Comparison of ENCODE assay signal across 2 cellular contexts in the genomic region with DNA sequence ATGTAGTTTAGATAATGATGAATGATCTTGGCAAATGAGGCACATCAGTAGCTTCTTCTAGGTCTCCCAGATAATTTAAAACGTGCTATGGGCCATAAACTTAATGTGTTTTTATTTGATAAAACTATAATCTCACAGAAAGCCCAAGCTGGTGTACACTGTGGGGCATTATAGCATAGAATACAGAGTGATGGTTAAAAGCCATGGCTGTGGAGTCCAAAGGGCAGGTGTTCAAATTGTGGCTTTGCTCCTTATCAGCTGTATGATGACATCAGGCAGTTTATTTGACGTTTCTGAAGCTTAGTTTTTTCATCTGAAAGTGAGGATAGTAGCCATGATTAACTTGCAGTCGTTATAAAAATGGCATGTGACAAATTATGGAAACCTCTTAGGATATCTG.
A peak's percentile ranks its signal among the peaks of the same experiment; 100 is the strongest.
TF ChIP-seq lines count a peak whose summit lies in the region.

No MANE protein-coding gene starts in this region.

TF ChIP-seq in liver, 16 proteins besides CTCF, POLR2A, EP300 and RAD21:
- TF ChIP-seq RXRA (IDR thresholded peaks at IDR 0.05) (no peak), HNF4A (conservative IDR thresholded peaks at IDR 0.05) (peak; percentile 9 to 42), YY1 (IDR thresholded peaks at IDR 0.05) (no peak), JUND (IDR thresholded peaks at IDR 0.05) (no peak), TAF1 (conservative IDR thresholded peaks at IDR 0.05) (no peak), FOXA2 (IDR thresholded peaks at IDR 0.05) (no peak), ATF3 (IDR thresholded peaks at IDR 0.05) (no peak)

TF ChIP-seq in HepG2, 621 proteins besides CTCF, POLR2A, EP300 and RAD21:
- TF ChIP-seq SAP130 (CRISPR knock-in tag; IDR thresholded peaks at IDR 0.05; ENCODE audit: low read depth) (no peak), ZNF766 (CRISPR knock-in tag; IDR thresholded peaks at IDR 0.05; ENCODE audit: borderline replicate concordance) (no peak), EEA1 (CRISPR knock-in tag; IDR thresholded peaks at IDR 0.05; ENCODE audit: borderline replicate concordance) (no peak)
- TF ChIP-seq, protein P1, sequence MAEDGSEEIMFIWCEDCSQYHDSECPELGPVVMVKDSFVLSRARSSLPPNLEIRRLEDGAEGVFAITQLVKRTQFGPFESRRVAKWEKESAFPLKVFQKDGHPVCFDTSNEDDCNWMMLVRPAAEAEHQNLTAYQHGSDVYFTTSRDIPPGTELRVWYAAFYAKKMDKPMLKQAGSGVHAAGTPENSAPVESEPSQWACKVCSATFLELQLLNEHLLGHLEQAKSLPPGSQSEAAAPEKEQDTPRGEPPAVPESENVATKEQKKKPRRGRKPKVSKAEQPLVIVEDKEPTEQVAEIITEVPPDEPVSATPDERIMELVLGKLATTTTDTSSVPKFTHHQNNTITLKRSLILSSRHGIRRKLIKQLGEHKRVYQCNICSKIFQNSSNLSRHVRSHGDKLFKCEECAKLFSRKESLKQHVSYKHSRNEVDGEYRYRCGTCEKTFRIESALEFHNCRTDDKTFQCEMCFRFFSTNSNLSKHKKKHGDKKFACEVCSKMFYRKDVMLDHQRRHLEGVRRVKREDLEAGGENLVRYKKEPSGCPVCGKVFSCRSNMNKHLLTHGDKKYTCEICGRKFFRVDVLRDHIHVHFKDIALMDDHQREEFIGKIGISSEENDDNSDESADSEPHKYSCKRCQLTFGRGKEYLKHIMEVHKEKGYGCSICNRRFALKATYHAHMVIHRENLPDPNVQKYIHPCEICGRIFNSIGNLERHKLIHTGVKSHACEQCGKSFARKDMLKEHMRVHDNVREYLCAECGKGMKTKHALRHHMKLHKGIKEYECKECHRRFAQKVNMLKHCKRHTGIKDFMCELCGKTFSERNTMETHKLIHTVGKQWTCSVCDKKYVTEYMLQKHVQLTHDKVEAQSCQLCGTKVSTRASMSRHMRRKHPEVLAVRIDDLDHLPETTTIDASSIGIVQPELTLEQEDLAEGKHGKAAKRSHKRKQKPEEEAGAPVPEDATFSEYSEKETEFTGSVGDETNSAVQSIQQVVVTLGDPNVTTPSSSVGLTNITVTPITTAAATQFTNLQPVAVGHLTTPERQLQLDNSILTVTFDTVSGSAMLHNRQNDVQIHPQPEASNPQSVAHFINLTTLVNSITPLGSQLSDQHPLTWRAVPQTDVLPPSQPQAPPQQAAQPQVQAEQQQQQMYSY (CRISPR knock-in tag; IDR thresholded peaks at IDR 0.05): no peak
